ENCODE assay signal across 25 cellular contexts in the genomic region with DNA sequence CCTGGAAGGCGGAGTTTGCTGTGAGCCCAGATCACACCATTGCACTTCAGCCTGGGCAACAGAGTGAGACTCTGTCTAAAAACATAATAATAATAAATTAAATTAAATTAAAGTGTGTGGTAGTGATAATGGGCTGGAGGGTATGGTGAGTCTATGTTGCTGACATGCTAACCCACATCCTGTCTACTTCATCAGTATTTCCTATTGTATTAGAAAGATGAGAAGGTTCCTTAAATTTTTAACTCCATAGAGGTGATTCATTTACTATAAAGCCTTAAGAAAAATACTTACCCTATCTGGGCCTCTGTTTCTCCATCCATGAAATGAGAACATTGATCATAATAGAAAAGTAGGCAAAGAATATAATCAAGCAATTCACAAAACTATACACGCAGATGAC.
"Had no signal": no experiment of that assay in that cellular context is flagged by ENCODE, and none has a peak within 500 bp of the region (broad histone marks: within the 10 kb centered on the region; RNA-seq: fewer than 3 reads in every experiment).

No MANE protein-coding gene starts in this region.

- ATAC-seq: activated CD4-positive, CD25-positive, alpha-beta regulatory T cell treated with anti-CD3 and anti-CD28 coated beads, Interleukin-2, amount 50 U/mL, for 24 hours; body of pancreas; heart right ventricle; left lobe of liver; lower lobe of right lung; sciatic nerve; stimulated activated memory B cell treated with anti-CD40 and anti-IgM and Interleukin-4, amounts not matched to agents 10 μg/mL and 1 μg/mL and 100 μg/mL, for 72 hours had no signal

- H3K27me3 ChIP-seq: body of pancreas, esophagus squamous epithelium, heart right ventricle, stomach, suprapubic skin, tibial nerve had no signal

- DNase-seq: activated CD4-positive, alpha-beta memory T cell treated with anti-CD3 and anti-CD28 coated beads, Interleukin-2, amount 10 ng/mL, durations not matched to agents 7 days and 5 days; activated CD4-positive, alpha-beta T cell treated with anti-CD3 and anti-CD28 coated beads, Interleukin-2, amount 10 ng/mL, durations not matched to agents 24 days and 14 days; activated gamma-delta T cell treated with Interleukin-2 at 50 U/mL for 16 hours; anterior cingulate cortex; body of pancreas; caudate nucleus; effector CD8-positive, alpha-beta T cell; esophagus squamous epithelium; heart right ventricle; lower lobe of right lung; naive B cell; occipital lobe; small intestine; stimulated activated CD4-positive, alpha-beta T cell treated with anti-CD3 and anti-CD28 coated beads, Interleukin-15, amount 100 ng/mL, for 24 hours; stomach; T-helper 1 cell; T-helper 9 cell had no signal

- FAIRE-seq: keratinocyte, small intestine had no signal

- H3K9me3 ChIP-seq: body of pancreas, esophagus squamous epithelium, suprapubic skin had no signal

- H3K36me3 ChIP-seq: lower lobe of right lung had no signal

- H3K4me3 ChIP-seq: body of pancreas, esophagus squamous epithelium, heart right ventricle, lower lobe of right lung, stomach, suprapubic skin, tibial nerve had no signal

- H3K27ac ChIP-seq: body of pancreas, esophagus squamous epithelium, heart right ventricle, lower lobe of right lung, stomach, suprapubic skin, tibial nerve, VCaP had no signal
